Comparison of ENCODE assay signal across 12 cellular contexts in the genomic region with DNA sequence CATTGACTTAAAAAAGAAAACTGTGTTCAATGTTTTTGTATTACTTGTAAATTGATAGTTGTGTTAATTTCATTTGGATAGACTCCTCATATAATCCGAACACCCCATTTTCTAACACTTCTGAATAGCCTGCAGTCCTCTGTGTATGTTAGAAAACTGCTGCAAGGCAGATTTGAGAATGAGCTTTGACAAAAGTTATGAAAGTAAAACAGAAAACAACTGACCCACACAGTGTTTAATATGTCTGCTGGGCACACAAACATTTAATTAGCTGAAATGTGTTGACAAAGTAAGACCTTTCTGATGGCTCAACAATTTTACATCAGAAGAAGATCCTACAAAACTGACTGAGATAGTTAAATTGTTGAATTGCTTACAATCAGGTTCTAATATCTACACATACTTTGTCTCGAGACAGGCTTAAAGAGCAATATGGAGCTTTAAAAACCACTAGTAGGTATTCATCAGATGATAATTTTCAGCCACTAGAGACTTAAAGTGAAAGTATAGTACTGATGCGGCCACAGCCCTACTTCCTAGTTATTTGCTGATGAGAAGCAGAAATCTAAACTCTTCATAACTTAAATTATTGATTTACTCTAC.
DNase-seq lines count a peak whose midpoint lies in the region; ATAC-seq and TF ChIP-seq lines count a peak whose summit lies in the region.
"Had no signal": no experiment of that assay in that cellular context is flagged by ENCODE, and none has a peak within 500 bp of the region (broad histone marks: within the 10 kb centered on the region; RNA-seq: fewer than 3 reads in every experiment).

No MANE protein-coding gene starts in this region.

- TF ChIP-seq CTCF in GM13977 (IDR thresholded peaks at IDR 0.05; ENCODE audit: extremely low read depth, insufficient read depth, missing control alignments) = no peak
- no peak for TF ChIP-seq CTCF in OCI-LY3 (IDR thresholded peaks at IDR 0.05; ENCODE audit: low read depth, low read length)

- H2AFZ ChIP-seq in OCI-LY3 (ENCODE audit: low read depth, low read length) = peak overlapping the region; percentile 93

- no peaks in the 10 kb centered on the region for H3K79me2 ChIP-seq in OCI-LY3 (ENCODE audit: low read length)

- H3K36me3 ChIP-seq in OCI-LY3 (replicated peaks; ENCODE audit: low read depth, low read length) = no peaks in the 10 kb centered on the region

- DNase-seq in GM13977 (ENCODE audit: low spot score) (peak; percentile 17), dedifferentiated amniotic fluid mesenchymal stem cell (ENCODE audit: extremely low spot score) (no peak), UCSD-AML1 (lab: John Stamatoyannopoulos, UW; ENCODE audit: unreplicated experiment) (no peak), NCI-H187 treated with DMSO at 0.1 percent for 48 hours (lab: John Stamatoyannopoulos, UW) (no peak), kidney tubule cell (ENCODE audit: low spot score) (no peak)
- DNase-seq: activated CD4-positive, alpha-beta T cell treated with anti-CD3 and anti-CD28 coated beads for 4 hours; C1 segment of cervical spinal cord; effector CD4-positive, alpha-beta T cell; NCI-H2081 had no signal

- in situ Hi-C loops in GM13977 (cut with MboI; ENCODE audit: low pct_unique_long_range_greater_than_20kb, low sequenced_read_pairs, unreplicated experiment) = no loop called here

- H3K9me3 ChIP-seq in OCI-LY3 (ENCODE audit: insufficient read depth, low read length) = no peaks in the 10 kb centered on the region

- H3K4me3 ChIP-seq in OCI-LY3 (ENCODE audit: low read length) = peak overlapping the region; percentile 57

- no peaks in the 10 kb centered on the region for H3K27me3 ChIP-seq in OCI-LY3 (ENCODE audit: low read depth, low read length)

- peak; percentile 89 for ATAC-seq in GM21360 (IDR thresholded peaks at IDR 0.05; ENCODE audit: unreplicated experiment)
- ATAC-seq in HG02973 (IDR thresholded peaks at IDR 0.05; ENCODE audit: unreplicated experiment) = peak; percentile 61

- peak overlapping the region; percentile 53 for H3K27ac ChIP-seq in OCI-LY3 (ENCODE audit: low read length)

- H4K20me1 ChIP-seq in OCI-LY3 (ENCODE audit: insufficient read depth, low read length) = no peaks in the 10 kb centered on the region

- peaks cover 28% of the 10 kb centered on the region for H3K4me1 ChIP-seq in OCI-LY3 (ENCODE audit: low read length)

- peak overlapping the region; percentile 58 for H3K9ac ChIP-seq in OCI-LY3 (ENCODE audit: low read length)

- peak overlapping the region; percentile 66 for H3K4me2 ChIP-seq in OCI-LY3 (ENCODE audit: low read length)
